Comparison of ENCODE assay signal across 2 cellular contexts in the genomic region with DNA sequence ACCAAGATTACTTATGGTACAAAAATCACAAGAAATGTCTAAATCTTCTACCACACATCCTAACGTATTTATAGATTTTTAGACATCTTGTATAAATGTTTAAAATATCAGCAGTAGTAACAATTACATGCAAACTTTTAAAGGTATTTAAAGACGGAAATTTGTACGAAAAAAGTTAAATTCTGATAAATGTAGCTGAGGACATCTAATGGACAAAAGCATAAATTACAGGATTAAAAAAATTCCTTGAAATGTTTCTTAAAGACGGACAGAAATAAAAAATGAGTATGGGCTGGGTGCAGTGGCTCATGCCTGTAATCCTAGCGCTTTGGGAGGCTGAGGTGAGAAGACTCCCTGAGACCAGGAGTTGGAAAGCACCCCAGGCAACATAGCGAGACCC.
TF ChIP-seq lines count a peak whose summit lies in the region.

No MANE protein-coding gene starts in this region.

TF ChIP-seq in K562, 482 proteins besides CTCF, POLR2A, EP300 and RAD21:
- TF ChIP-seq, protein P1, sequence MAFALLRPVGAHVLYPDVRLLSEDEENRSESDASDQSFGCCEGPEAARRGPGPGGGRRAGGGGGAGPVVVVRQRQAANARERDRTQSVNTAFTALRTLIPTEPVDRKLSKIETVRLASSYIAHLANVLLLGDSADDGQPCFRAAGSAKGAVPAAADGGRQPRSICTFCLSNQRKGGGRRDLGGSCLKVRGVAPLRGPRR (CRISPR knock-in tag; IDR thresholded peaks at IDR 0.05), result no peak
- TF ChIP-seq, protein P2, sequence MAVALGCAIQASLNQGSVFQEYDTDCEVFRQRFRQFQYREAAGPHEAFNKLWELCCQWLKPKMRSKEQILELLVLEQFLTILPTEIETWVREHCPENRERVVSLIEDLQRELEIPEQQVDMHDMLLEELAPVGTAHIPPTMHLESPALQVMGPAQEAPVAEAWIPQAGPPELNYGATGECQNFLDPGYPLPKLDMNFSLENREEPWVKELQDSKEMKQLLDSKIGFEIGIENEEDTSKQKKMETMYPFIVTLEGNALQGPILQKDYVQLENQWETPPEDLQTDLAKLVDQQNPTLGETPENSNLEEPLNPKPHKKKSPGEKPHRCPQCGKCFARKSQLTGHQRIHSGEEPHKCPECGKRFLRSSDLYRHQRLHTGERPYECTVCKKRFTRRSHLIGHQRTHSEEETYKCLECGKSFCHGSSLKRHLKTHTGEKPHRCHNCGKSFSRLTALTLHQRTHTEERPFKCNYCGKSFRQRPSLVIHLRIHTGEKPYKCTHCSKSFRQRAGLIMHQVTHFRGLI (CRISPR knock-in tag; IDR thresholded peaks at IDR 0.05), result peak; percentile 60; the same call in 1 of the 2 replicates
- TF ChIP-seq, protein P3, sequence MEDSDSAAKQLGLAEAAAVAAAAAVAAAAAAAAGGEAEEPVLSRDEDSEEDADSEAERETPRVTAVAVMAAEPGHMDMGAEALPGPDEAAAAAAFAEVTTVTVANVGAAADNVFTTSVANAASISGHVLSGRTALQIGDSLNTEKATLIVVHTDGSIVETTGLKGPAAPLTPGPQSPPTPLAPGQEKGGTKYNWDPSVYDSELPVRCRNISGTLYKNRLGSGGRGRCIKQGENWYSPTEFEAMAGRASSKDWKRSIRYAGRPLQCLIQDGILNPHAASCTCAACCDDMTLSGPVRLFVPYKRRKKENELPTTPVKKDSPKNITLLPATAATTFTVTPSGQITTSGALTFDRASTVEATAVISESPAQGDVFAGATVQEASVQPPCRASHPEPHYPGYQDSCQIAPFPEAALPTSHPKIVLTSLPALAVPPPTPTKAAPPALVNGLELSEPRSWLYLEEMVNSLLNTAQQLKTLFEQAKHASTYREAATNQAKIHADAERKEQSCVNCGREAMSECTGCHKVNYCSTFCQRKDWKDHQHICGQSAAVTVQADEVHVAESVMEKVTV (CRISPR knock-in tag; IDR thresholded peaks at IDR 0.05), result peak; percentile 35; the same call in 1 of the 2 replicates

TF ChIP-seq in HepG2, 621 proteins besides CTCF, POLR2A, EP300 and RAD21:
- TF ChIP-seq NR2F1 (CRISPR knock-in tag; IDR thresholded peaks at IDR 0.05) (no peak), STAG1 (CRISPR knock-in tag; IDR thresholded peaks at IDR 0.05) (peak; percentile 23; the same call in 1 of the 2 replicates)
- TF ChIP-seq, protein P4, sequence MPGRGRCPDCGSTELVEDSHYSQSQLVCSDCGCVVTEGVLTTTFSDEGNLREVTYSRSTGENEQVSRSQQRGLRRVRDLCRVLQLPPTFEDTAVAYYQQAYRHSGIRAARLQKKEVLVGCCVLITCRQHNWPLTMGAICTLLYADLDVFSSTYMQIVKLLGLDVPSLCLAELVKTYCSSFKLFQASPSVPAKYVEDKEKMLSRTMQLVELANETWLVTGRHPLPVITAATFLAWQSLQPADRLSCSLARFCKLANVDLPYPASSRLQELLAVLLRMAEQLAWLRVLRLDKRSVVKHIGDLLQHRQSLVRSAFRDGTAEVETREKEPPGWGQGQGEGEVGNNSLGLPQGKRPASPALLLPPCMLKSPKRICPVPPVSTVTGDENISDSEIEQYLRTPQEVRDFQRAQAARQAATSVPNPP (CRISPR knock-in tag; IDR thresholded peaks at IDR 0.05), result no peak
